ENCODE assay signal across 1 cellular context in the genomic region with DNA sequence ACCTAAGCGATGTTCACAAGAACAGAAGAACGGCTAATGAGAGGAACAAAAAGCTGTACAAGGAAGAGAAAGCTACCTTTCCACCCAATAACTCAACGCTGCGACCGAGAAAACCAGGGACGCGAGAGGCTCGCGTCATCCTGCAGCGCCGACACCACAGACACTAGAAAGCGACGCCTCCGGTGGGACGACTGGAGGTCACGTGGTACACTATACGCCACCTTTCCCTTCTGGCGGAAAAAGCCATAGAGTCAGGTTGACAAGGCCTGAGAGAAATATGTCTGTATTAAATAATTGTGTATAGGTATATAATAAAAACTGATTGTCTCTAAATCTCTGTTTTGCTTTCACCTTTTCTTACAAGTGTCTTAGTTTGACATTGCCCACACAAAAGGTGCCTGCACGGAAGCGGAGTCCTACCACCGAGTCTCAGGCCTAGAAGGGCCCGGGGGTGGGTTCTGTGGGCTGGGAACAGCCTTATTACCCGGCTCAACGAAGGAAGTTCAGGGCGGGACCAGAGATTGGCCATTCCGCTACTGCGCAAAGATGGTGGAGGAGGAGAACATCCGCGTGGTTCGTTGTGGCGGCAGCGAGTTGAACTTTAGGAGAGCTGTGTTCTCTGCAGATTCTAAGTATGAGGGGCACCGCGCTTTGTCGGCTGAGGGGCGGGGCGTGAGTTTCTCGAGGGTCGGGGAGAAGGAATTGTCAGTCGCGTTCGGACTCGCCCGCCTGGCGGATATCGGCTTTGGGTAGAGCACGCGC.
A peak's percentile ranks its signal among the peaks of the same experiment; 100 is the strongest.
TF ChIP-seq lines count a peak whose summit lies in the region.

WDR75 (plus strand) TSS at position 528 of the 762 bp plus-strand sequence; CDS start at position 547, 19 bp downstream.

TF ChIP-seq in HepG2, 621 proteins besides CTCF, POLR2A, EP300 and RAD21 (continued from another document and continues in another):
- TF ChIP-seq SUZ12 (IDR thresholded peaks at IDR 0.05; ENCODE audit: low read depth, low read length) (no peak), E2F2 (CRISPR knock-in tag; IDR thresholded peaks at IDR 0.05; ENCODE audit: borderline replicate concordance) (0 out of 2 replicates have a peak, but pooled peaks have one; percentile 82), FOXM1 (CRISPR knock-in tag; IDR thresholded peaks at IDR 0.05) (no peak), YEATS4 (CRISPR knock-in tag; IDR thresholded peaks at IDR 0.05; ENCODE audit: borderline replicate concordance) (peak; percentile 93; the same call in 1 of the 2 replicates), ATF6 (CRISPR knock-in tag; conservative IDR thresholded peaks at IDR 0.05) (no peak), ZNF780A (CRISPR knock-in tag; IDR thresholded peaks at IDR 0.05) (no peak), TOE1 (CRISPR knock-in tag; IDR thresholded peaks at IDR 0.05) (no peak; the same call in 1 of the 2 replicates), ZNF891 (CRISPR knock-in tag; IDR thresholded peaks at IDR 0.05) (no peak; the same call in 1 of the 2 replicates), MAFK (conservative IDR thresholded peaks at IDR 0.05 in 1 of 2, IDR thresholded peaks at IDR 0.05 in 1 of 2; ENCODE audit: low read length in 2 of 2) (peak in 1 of 2 experiments; percentile 24; a peak in 1 of 4 replicates), TEAD2 (CRISPR knock-in tag; IDR thresholded peaks at IDR 0.05) (peak; percentile 72; the same call in 1 of the 2 replicates), SOX13 (IDR thresholded peaks at IDR 0.05) (0 out of 2 replicates have a peak, but pooled peaks have one; percentile 8), SOX13 (CRISPR knock-in tag; conservative IDR thresholded peaks at IDR 0.05 in 1 of 2, IDR thresholded peaks at IDR 0.05 in 1 of 2) (peak in 1 of 2 experiments; percentile 46; a peak in 2 of 4 replicates), NAIF1 (CRISPR knock-in tag; IDR thresholded peaks at IDR 0.05; ENCODE audit: borderline replicate concordance) (peak; percentile 81; the same call in 1 of the 2 replicates), KMT2A (CRISPR knock-in tag; IDR thresholded peaks at IDR 0.05) (peak; percentile 91), SIX1 (CRISPR knock-in tag; IDR thresholded peaks at IDR 0.05; ENCODE audit: borderline replicate concordance) (peak; percentile 21; the same call in 1 of the 2 replicates), NFKB2 (CRISPR knock-in tag; IDR thresholded peaks at IDR 0.05; ENCODE audit: borderline replicate concordance) (peak; percentile 89), SIN3A (IDR thresholded peaks at IDR 0.05; ENCODE audit: borderline replicate concordance, low read depth, low read length) (peak; percentile 54; the same call in 1 of the 2 replicates), NKX3-1 (CRISPR knock-in tag; IDR thresholded peaks at IDR 0.05) (peak; percentile 79), MTF2 (CRISPR knock-in tag; IDR thresholded peaks at IDR 0.05; ENCODE audit: borderline replicate concordance) (0 out of 2 replicates have a peak, but pooled peaks have one; percentile 7), TAF1 (CRISPR knock-in tag; IDR thresholded peaks at IDR 0.05) (peak; percentile 96), ZNF670 (CRISPR knock-in tag; IDR thresholded peaks at IDR 0.05; ENCODE audit: borderline replicate concordance) (peak; percentile 70; the same call in 1 of the 2 replicates), ZNF232 (CRISPR knock-in tag; IDR thresholded peaks at IDR 0.05; ENCODE audit: borderline replicate concordance) (peak; percentile 68), NFE2 (CRISPR knock-in tag; IDR thresholded peaks at IDR 0.05) (no peak), ETV5 (CRISPR knock-in tag; IDR thresholded peaks at IDR 0.05; ENCODE audit: borderline replicate concordance) (peak; percentile 76; the same call in 1 of the 2 replicates), KAT2B (IDR thresholded peaks at IDR 0.05; ENCODE audit: borderline replicate concordance, low read depth, low read length) (no peak), ZNF276 (CRISPR knock-in tag; IDR thresholded peaks at IDR 0.05; ENCODE audit: low read depth) (0 out of 2 replicates have a peak, but pooled peaks have one; percentile 57), PHF5A (CRISPR knock-in tag; IDR thresholded peaks at IDR 0.05; ENCODE audit: low read depth, unreplicated experiment) (peak; percentile 95), RARA (CRISPR knock-in tag; IDR thresholded peaks at IDR 0.05) (no peak), SATB2 (CRISPR knock-in tag; IDR thresholded peaks at IDR 0.05) (peak; percentile 78; the same call in 1 of the 2 replicates), PAWR (CRISPR knock-in tag; IDR thresholded peaks at IDR 0.05; ENCODE audit: borderline replicate concordance) (peak; percentile 20; the same call in 1 of the 2 replicates), ZNF136 (CRISPR knock-in tag; IDR thresholded peaks at IDR 0.05; ENCODE audit: low read depth) (peak; percentile 64; the same call in 1 of the 2 replicates), GATAD2A (CRISPR knock-in tag; IDR thresholded peaks at IDR 0.05) (peak; percentile 57)
- TF ChIP-seq, protein P1, sequence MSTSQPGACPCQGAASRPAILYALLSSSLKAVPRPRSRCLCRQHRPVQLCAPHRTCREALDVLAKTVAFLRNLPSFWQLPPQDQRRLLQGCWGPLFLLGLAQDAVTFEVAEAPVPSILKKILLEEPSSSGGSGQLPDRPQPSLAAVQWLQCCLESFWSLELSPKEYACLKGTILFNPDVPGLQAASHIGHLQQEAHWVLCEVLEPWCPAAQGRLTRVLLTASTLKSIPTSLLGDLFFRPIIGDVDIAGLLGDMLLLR (CRISPR knock-in tag; IDR thresholded peaks at IDR 0.05) = 0 out of 2 replicates have a peak, but pooled peaks have one; percentile 62
- TF ChIP-seq, protein P2, sequence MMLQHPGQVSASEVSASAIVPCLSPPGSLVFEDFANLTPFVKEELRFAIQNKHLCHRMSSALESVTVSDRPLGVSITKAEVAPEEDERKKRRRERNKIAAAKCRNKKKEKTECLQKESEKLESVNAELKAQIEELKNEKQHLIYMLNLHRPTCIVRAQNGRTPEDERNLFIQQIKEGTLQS (CRISPR knock-in tag; IDR thresholded peaks at IDR 0.05) = 0 out of 2 replicates have a peak, but pooled peaks have one; percentile 46
- TF ChIP-seq, protein P3, sequence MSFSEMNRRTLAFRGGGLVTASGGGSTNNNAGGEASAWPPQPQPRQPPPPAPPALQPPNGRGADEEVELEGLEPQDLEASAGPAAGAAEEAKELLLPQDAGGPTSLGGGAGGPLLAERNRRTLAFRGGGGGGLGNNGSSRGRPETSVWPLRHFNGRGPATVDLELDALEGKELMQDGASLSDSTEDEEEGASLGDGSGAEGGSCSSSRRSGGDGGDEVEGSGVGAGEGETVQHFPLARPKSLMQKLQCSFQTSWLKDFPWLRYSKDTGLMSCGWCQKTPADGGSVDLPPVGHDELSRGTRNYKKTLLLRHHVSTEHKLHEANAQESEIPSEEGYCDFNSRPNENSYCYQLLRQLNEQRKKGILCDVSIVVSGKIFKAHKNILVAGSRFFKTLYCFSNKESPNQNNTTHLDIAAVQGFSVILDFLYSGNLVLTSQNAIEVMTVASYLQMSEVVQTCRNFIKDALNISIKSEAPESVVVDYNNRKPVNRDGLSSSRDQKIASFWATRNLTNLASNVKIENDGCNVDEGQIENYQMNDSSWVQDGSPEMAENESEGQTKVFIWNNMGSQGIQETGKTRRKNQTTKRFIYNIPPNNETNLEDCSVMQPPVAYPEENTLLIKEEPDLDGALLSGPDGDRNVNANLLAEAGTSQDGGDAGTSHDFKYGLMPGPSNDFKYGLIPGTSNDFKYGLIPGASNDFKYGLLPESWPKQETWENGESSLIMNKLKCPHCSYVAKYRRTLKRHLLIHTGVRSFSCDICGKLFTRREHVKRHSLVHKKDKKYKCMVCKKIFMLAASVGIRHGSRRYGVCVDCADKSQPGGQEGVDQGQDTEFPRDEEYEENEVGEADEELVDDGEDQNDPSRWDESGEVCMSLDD (CRISPR knock-in tag; IDR thresholded peaks at IDR 0.05; ENCODE audit: borderline replicate concordance) = peak; percentile 81; the same call in 1 of the 2 replicates
- TF ChIP-seq, protein P4, sequence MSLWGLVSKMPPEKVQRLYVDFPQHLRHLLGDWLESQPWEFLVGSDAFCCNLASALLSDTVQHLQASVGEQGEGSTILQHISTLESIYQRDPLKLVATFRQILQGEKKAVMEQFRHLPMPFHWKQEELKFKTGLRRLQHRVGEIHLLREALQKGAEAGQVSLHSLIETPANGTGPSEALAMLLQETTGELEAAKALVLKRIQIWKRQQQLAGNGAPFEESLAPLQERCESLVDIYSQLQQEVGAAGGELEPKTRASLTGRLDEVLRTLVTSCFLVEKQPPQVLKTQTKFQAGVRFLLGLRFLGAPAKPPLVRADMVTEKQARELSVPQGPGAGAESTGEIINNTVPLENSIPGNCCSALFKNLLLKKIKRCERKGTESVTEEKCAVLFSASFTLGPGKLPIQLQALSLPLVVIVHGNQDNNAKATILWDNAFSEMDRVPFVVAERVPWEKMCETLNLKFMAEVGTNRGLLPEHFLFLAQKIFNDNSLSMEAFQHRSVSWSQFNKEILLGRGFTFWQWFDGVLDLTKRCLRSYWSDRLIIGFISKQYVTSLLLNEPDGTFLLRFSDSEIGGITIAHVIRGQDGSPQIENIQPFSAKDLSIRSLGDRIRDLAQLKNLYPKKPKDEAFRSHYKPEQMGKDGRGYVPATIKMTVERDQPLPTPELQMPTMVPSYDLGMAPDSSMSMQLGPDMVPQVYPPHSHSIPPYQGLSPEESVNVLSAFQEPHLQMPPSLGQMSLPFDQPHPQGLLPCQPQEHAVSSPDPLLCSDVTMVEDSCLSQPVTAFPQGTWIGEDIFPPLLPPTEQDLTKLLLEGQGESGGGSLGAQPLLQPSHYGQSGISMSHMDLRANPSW (CRISPR knock-in tag; IDR thresholded peaks at IDR 0.05; ENCODE audit: borderline replicate concordance) = peak; percentile 85; the same call in 1 of the 2 replicates
- TF ChIP-seq, protein P5, sequence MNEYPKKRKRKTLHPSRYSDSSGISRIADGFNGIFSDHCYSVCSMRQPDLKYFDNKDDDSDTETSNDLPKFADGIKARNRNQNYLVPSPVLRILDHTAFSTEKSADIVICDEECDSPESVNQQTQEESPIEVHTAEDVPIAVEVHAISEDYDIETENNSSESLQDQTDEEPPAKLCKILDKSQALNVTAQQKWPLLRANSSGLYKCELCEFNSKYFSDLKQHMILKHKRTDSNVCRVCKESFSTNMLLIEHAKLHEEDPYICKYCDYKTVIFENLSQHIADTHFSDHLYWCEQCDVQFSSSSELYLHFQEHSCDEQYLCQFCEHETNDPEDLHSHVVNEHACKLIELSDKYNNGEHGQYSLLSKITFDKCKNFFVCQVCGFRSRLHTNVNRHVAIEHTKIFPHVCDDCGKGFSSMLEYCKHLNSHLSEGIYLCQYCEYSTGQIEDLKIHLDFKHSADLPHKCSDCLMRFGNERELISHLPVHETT (CRISPR knock-in tag; conservative IDR thresholded peaks at IDR 0.05) = peak; percentile 60; the same call in 1 of the 2 replicates
- TF ChIP-seq, protein P6, sequence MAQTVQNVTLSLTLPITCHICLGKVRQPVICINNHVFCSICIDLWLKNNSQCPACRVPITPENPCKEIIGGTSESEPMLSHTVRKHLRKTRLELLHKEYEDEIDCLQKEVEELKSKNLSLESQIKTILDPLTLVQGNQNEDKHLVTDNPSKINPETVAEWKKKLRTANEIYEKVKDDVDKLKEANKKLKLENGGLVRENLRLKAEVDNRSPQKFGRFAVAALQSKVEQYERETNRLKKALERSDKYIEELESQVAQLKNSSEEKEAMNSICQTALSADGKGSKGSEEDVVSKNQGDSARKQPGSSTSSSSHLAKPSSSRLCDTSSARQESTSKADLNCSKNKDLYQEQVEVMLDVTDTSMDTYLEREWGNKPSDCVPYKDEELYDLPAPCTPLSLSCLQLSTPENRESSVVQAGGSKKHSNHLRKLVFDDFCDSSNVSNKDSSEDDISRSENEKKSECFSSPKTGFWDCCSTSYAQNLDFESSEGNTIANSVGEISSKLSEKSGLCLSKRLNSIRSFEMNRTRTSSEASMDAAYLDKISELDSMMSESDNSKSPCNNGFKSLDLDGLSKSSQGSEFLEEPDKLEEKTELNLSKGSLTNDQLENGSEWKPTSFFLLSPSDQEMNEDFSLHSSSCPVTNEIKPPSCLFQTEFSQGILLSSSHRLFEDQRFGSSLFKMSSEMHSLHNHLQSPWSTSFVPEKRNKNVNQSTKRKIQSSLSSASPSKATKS (CRISPR knock-in tag; IDR thresholded peaks at IDR 0.05) = peak; percentile 74; the same call in 1 of the 2 replicates
- TF ChIP-seq, protein P7, sequence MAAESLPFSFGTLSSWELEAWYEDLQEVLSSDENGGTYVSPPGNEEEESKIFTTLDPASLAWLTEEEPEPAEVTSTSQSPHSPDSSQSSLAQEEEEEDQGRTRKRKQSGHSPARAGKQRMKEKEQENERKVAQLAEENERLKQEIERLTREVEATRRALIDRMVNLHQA (CRISPR knock-in tag; IDR thresholded peaks at IDR 0.05) = no peak; the same call in 1 of the 2 replicates
